Comparison of ENCODE assay signal across 8 cellular contexts in genomic region chr16:57801098-57801855, GRCh38. TPM values are rescaled to one million over a fixed set of nuclear protein-coding genes. Genes with fewer than 3 reads are reported as not detected.
DNase-seq lines count a peak whose midpoint lies in the region; ATAC-seq, FAIRE-seq and TF ChIP-seq lines count a peak whose summit lies in the region.

No MANE protein-coding gene starts in this region.

- H3K4me3 Mint-ChIP-seq in activated T-cell treated with anti-CD3 and anti-CD28 coated beads, Interleukin-2, amount 50 U/mL, for 24 hours: no peak overlapping the region

- no peaks in the 10 kb centered on the region for H3K9me3 ChIP-seq in esophagus muscularis mucosa
- no peaks in the 10 kb centered on the region for H3K9me3 ChIP-seq in ovary

- H3K27ac Mint-ChIP-seq in activated T-cell treated with anti-CD3 and anti-CD28 coated beads, Interleukin-2, amount 50 U/mL, for 24 hours: no peak overlapping the region

- H3K9me3 Mint-ChIP-seq in activated T-cell treated with anti-CD3 and anti-CD28 coated beads, Interleukin-2, amount 50 U/mL, for 24 hours: no peaks in the 10 kb centered on the region

- TF ChIP-seq EP300 in esophagus muscularis mucosa (IDR thresholded peaks at IDR 0.05) (no peak), ovary (IDR thresholded peaks at IDR 0.05) (no peak)

- H3K36me3 Mint-ChIP-seq in activated T-cell treated with anti-CD3 and anti-CD28 coated beads, Interleukin-2, amount 50 U/mL, for 24 hours (ENCODE audit: low read depth): no peaks in the 10 kb centered on the region

- peaks cover 0 to 19% (median 18%) of the 10 kb centered on the region in 4 donors for H3K36me3 ChIP-seq in esophagus muscularis mucosa
- no peaks in the 10 kb centered on the region for H3K36me3 ChIP-seq in ovary

- peak in 1 of 3 experiments; percentile 15 for TF ChIP-seq CTCF in esophagus muscularis mucosa (IDR thresholded peaks at IDR 0.05)
- no peak for TF ChIP-seq CTCF in ovary (IDR thresholded peaks at IDR 0.05)

- H3K27ac ChIP-seq in esophagus muscularis mucosa (replicated peaks in 1 of 4): peak overlapping the region; percentile 83 to 90 (median 88)
- peak overlapping the region; percentile 65 to 82 for H3K27ac ChIP-seq in ovary

- no peak for ATAC-seq in activated CD4-positive, CD25-positive, alpha-beta regulatory T cell treated with anti-CD3 and anti-CD28 coated beads, Interleukin-2, amount 50 U/mL, for 24 hours

- peaks cover 25% of the 10 kb centered on the region for H3K4me1 Mint-ChIP-seq in activated T-cell treated with anti-CD3 and anti-CD28 coated beads, Interleukin-2, amount 50 U/mL, for 24 hours (ENCODE audit: low read depth)

- TF ChIP-seq POLR2A in esophagus muscularis mucosa (IDR thresholded peaks at IDR 0.05; ENCODE audit: low read depth) (no peak), ovary (IDR thresholded peaks at IDR 0.05) (no peak)

- in situ Hi-C loops in Caki2 (cut with HindIII; ENCODE audit: low pct_unique_long_range_greater_than_20kb, low sequenced_read_pairs): no loop called here

- DNase-seq in Caki2 (ENCODE audit: low read depth): peak; percentile 39
- peak; percentile 67 for DNase-seq in RCC 7860 (ENCODE audit: low spot score)
- DNase-seq in esophagus muscularis mucosa (ENCODE audit: extremely low spot score): no peak
- DNase-seq in ovary: peak in 1 of 5 donors; percentile 13
- DNase-seq in activated T-cell treated with anti-CD3 and anti-CD28 coated beads, Interleukin-2, amount 50 U/mL, for 24 hours: no peak
- DNase-seq in activated naive CD4-positive, alpha-beta T cell (lab: John Stamatoyannopoulos, UW): no peak
- no peak for DNase-seq in NCI-H2196 (lab: John Stamatoyannopoulos, UW; ENCODE audit: unreplicated experiment)

- 18% methylated on average over 5 of the region's 7 CpGs for WGBS in esophagus muscularis mucosa
- WGBS in ovary, 3 donors: 14 to 24% (median 18%) methylated on average over 7 of the region's 7 CpGs

- peak overlapping the region; percentile 70 to 80 (median 73) for H3K4me3 ChIP-seq in esophagus muscularis mucosa
- H3K4me3 ChIP-seq in ovary: peak overlapping the region; percentile 47

- peak; percentile 21 for FAIRE-seq in RCC 7860 (lab: Jason Lieb, UNC)

- H3K27me3 ChIP-seq in esophagus muscularis mucosa: no peaks in the 10 kb centered on the region
- H3K27me3 ChIP-seq in ovary: no peaks in the 10 kb centered on the region

- peaks cover 42% of the 10 kb centered on the region for H3K27me3 Mint-ChIP-seq in activated T-cell treated with anti-CD3 and anti-CD28 coated beads, Interleukin-2, amount 50 U/mL, for 24 hours

- intact Hi-C loops in esophagus muscularis mucosa (cut with DNase I) (loop anchor here (5.0 kb wide), 2 partner anchors 61 to 201 kb away; partner anchors contain the start of genes USB1 and ZNF319), ovary (cut with DNase I) (no loop called here)

- H3K4me1 ChIP-seq in esophagus muscularis mucosa (peaks cover 59 to 73% (median 68%) of the 10 kb centered on the region in 4 donors), ovary (ENCODE audit: insufficient read depth) (peaks cover 11% of the 10 kb centered on the region)

RNA-seq across cellular contexts. Expression of gene KIFC3, which starts 1.0 kb away (rescaled TPM):
- 89.2 and 132 TPM in 2 replicates for total RNA-seq in Caki2 (2014; rRNA removed; shearing (Covaris generic); ENCODE audit: low replicate concordance)
- total RNA-seq in esophagus muscularis mucosa (10 to 100 TPM; 28.2 to 76.8 (median 46.6) TPM), ovary (10 to 100 TPM; 21.3 to 54.0 (median 37.5) TPM)
- 10 to 100 TPM in 1 of 2 donors, 1 to 10 TPM in 1; 4.6 to 16.0 TPM for polyA plus RNA-seq in ovary

Comparison
In these comparisons a context has a peak if more than half of its experiments do, and no peak if none do; other contexts are left out.
1. DNase-seq: peak in Caki2 (single experiment) and RCC 7860 (single experiment); none in esophagus muscularis mucosa (single experiment), activated T-cell treated with anti-CD3 and anti-CD28 coated beads, Interleukin-2, amount 50 U/mL, for 24 hours (single experiment), activated naive CD4-positive, alpha-beta T cell (0 of 4) and NCI-H2196 (single experiment).